ENCODE assay signal across 8 cellular contexts in the genomic region with DNA sequence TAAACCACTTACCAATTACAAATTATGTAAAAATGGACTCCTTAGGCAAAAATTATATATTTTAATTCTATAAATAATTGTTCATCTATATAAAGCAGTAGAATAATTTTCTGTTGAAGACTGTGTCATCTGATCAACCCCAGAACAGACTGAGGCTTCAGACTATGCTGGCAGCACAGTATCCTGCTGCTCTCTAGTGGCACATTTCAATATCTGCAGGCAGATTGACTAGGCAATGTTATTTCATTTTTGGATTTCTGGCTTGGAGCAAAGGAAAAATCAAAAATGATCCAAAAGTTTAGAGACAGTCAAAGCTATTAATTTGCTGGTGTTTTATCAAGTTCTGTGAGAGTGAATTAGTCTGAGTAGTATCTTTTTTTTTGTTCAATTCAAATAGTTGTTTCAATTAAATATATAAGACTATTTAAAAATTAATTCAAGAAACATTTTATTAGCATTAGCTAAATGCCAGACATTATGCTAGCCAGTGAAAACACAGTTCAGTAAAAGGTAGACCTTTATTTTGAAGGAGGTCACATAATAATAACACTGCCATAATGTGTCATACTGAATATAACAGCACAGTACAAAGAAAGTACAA. TPM values are rescaled to one million over a fixed set of nuclear protein-coding genes. Genes with fewer than 3 reads are reported as not detected.
DNase-seq lines count a peak whose midpoint lies in the region; ATAC-seq and TF ChIP-seq lines count a peak whose summit lies in the region.

No MANE protein-coding gene starts in this region.

- no peak overlapping the region for H3K27ac ChIP-seq in DND-41 (ENCODE audit: low read length)
- no peak overlapping the region for H3K27ac ChIP-seq in OCI-LY3 (ENCODE audit: low read length)
- H3K27ac ChIP-seq in right lobe of liver, result no peak overlapping the region
- no peak overlapping the region for H3K27ac ChIP-seq in tibial nerve

- ATAC-seq in DND-41 (ENCODE audit: insufficient read depth, low read depth) (peak; percentile 79), GM19035 (IDR thresholded peaks at IDR 0.05; ENCODE audit: unreplicated experiment) (peak; percentile 84), HG03378 (IDR thresholded peaks at IDR 0.05; ENCODE audit: unreplicated experiment) (peak; percentile 93), right lobe of liver (peak; percentile 98 to 99 (median 98))

- H3K4me1 ChIP-seq in DND-41 (ENCODE audit: insufficient read depth, low read length), result no peaks in the 10 kb centered on the region
- no peaks in the 10 kb centered on the region for H3K4me1 ChIP-seq in OCI-LY3 (ENCODE audit: low read length)
- H3K4me1 ChIP-seq in right lobe of liver, result peaks cover 0 to 9% (median 0%) of the 10 kb centered on the region in 4 donors
- H3K4me1 ChIP-seq in tibial nerve, result peaks cover 0 to 4% (median 0%) of the 10 kb centered on the region in 4 donors

- H3K36me3 ChIP-seq in DND-41 (ENCODE audit: insufficient read depth, low read length) (no peaks in the 10 kb centered on the region), OCI-LY3 (replicated peaks; ENCODE audit: low read depth, low read length) (no peaks in the 10 kb centered on the region), right lobe of liver (no peaks in the 10 kb centered on the region), tibial nerve (no peaks in the 10 kb centered on the region)

- no peak overlapping the region for H2AFZ ChIP-seq in DND-41 (ENCODE audit: low read depth, low read length)
- H2AFZ ChIP-seq in OCI-LY3 (ENCODE audit: low read depth, low read length), result no peak overlapping the region

- no peak for TF ChIP-seq EP300 in tibial nerve (IDR thresholded peaks at IDR 0.05)

- DNase-seq in DND-41, result peak; percentile 10
- DNase-seq in cardiac fibroblast (ENCODE audit: low read depth in 2 of 2), result peak; percentile 62 to 79
- DNase-seq in right lobe of liver, result peak in 2 of 3 donors; percentile 17 to 52
- DNase-seq in tibial nerve (ENCODE audit: low spot score in 2 of 2), result no peak
- DNase-seq in NCI-H526 treated with DMSO at 0.1 percent for 48 hours (lab: John Stamatoyannopoulos, UW), result no peak

- H3K79me2 ChIP-seq in DND-41 (ENCODE audit: insufficient read depth, low read length) (no peaks in the 10 kb centered on the region), OCI-LY3 (ENCODE audit: low read length) (no peaks in the 10 kb centered on the region)

- H4K20me1 ChIP-seq in DND-41 (ENCODE audit: insufficient read depth, low read length) (no peaks in the 10 kb centered on the region), OCI-LY3 (ENCODE audit: insufficient read depth, low read length) (no peaks in the 10 kb centered on the region)

- TF ChIP-seq CTCF in DND-41 (IDR thresholded peaks at IDR 0.05; ENCODE audit: borderline replicate concordance, extremely low read depth, low read length, poor library complexity, severe bottlenecking) (peak; percentile 76), OCI-LY3 (IDR thresholded peaks at IDR 0.05; ENCODE audit: low read depth, low read length) (peak; percentile 83), cardiac fibroblast (IDR thresholded peaks at IDR 0.05; ENCODE audit: low read depth, low read length) (peak; percentile 75), right lobe of liver (IDR thresholded peaks at IDR 0.05) (peak; percentile 90 to 97 (median 92)), tibial nerve (IDR thresholded peaks at IDR 0.05) (peak; percentile 59 to 84 (median 77))

- H3K27me3 ChIP-seq in DND-41 (ENCODE audit: insufficient read depth, low read length, poor library complexity) (no peaks in the 10 kb centered on the region), OCI-LY3 (ENCODE audit: low read depth, low read length) (no peaks in the 10 kb centered on the region), right lobe of liver (no peaks in the 10 kb centered on the region), tibial nerve (no peaks in the 10 kb centered on the region)

- H3K9me3 ChIP-seq in DND-41 (ENCODE audit: insufficient read depth, low read length, severe bottlenecking) (no peaks in the 10 kb centered on the region), OCI-LY3 (ENCODE audit: insufficient read depth, low read length) (no peaks in the 10 kb centered on the region), right lobe of liver (no peaks in the 10 kb centered on the region), tibial nerve (no peaks in the 10 kb centered on the region)

- intact Hi-C loops in right lobe of liver (cut with DNase I), result loop anchor here (10.0 kb wide), 1 partner anchor 196 kb away; no protein-coding TSS in a partner anchor

- H3K4me2 ChIP-seq in DND-41 (ENCODE audit: insufficient read depth, low read length) (no peak overlapping the region), OCI-LY3 (ENCODE audit: low read length) (no peak overlapping the region)

- H3K4me3 ChIP-seq in DND-41 (ENCODE audit: low read depth in 1 of 2, low read length in 2 of 2) (no peak overlapping the region), OCI-LY3 (ENCODE audit: low read length) (no peak overlapping the region), cardiac fibroblast (replicated peaks in 1 of 2; ENCODE audit: low read depth in 2 of 2, low read length in 2 of 2) (no peak overlapping the region), right lobe of liver (no peak overlapping the region), tibial nerve (no peak overlapping the region)

- TF ChIP-seq POLR2A in right lobe of liver (IDR thresholded peaks at IDR 0.05), result no peak
- no peak for TF ChIP-seq POLR2A in tibial nerve (IDR thresholded peaks at IDR 0.05)

- no peak overlapping the region for H3K9ac ChIP-seq in DND-41 (ENCODE audit: low read depth, low read length)
- H3K9ac ChIP-seq in OCI-LY3 (ENCODE audit: low read length), result no peak overlapping the region

RNA-seq across cellular contexts. Expression of gene SULT1E1, which starts 21.3 kb away (rescaled TPM):
- 10 to 100 TPM in 2 of 6 experiments, 1 to 10 TPM in 4; 5.1 to 22.3 (median 6.6) TPM for total RNA-seq in right lobe of liver
- total RNA-seq in tibial nerve, result not detected

RNA-seq across cellular contexts. Expression of gene CSN1S1, which starts 49.6 kb away (rescaled TPM):
- total RNA-seq in right lobe of liver (not detected), tibial nerve (1 to 10 TPM in 1 of 4 donors, not detected in 3; 3.9 TPM)

Comparison
In these comparisons a context has a peak if more than half of its experiments do, and no peak if none do; other contexts are left out.
1. DNase-seq: peak in DND-41 (single experiment), cardiac fibroblast (2 of 2) and right lobe of liver (2 of 3); none in tibial nerve (0 of 2) and NCI-H526 treated with DMSO at 0.1 percent for 48 hours (single experiment).
2. RNA of gene SULT1E1, which starts 21.3 kb away (total RNA-seq): 5.1 to 22.3 TPM in right lobe of liver; not detected in tibial nerve; every median in the first group is over 4 times any median in the second.
3. Peak in every context shown above with its lines, with median percentiles within 50 percentile points of each other: ATAC-seq and CTCF ChIP-seq.